13 cellular contexts compared by ENCODE assay signal in the genomic region with DNA sequence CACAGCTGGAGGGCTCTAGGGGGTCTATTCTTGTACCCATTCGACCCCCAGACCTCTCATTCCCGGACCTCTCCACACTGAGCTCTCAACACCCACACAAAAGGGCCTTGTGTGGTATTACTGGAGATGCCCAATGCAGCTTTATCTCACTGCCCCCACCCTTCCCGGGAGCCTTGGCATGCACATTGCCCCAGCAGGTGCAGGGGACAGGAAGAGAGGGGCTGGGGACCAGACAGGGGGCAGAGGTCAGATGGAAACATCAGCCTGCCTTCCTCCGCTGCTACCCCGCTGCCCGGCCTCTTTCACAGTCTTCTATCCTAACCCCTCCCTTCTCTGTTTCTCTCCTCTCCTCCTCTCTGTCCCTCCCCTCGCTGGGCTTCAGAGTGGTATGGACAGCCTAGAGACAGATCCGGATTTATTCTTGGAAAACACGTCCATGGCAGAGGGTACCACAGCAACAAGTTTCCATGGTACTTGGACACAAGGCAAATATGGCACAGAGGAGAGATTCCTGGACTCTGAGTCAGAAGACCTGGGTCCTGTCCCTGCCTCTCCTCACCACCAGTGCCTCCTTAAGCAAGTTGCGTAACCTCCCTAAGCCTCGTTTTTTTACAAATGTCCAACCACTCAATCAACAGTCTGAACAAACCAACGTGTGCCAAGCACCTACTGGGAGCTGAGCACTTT. TPM values are rescaled to one million over a fixed set of nuclear protein-coding genes. Genes with fewer than 3 reads are reported as not detected.
DNase-seq lines count a peak whose midpoint lies in the region; ATAC-seq, FAIRE-seq and TF ChIP-seq lines count a peak whose summit lies in the region.
"Had no signal": no experiment of that assay in that cellular context is flagged by ENCODE, and none has a peak within 500 bp of the region (broad histone marks: within the 10 kb centered on the region; RNA-seq: fewer than 3 reads in every experiment).

No MANE protein-coding gene starts in this region.

- H3K9me3 ChIP-seq in heart right ventricle = no peaks in the 10 kb centered on the region
- H3K9me3 ChIP-seq in astrocyte (ENCODE audit: insufficient read depth, low read depth, low read length) = no peaks in the 10 kb centered on the region
- H3K9me3 ChIP-seq in upper lobe of right lung = no peaks in the 10 kb centered on the region

- peaks cover 1% of the 10 kb centered on the region for H3K36me3 Mint-ChIP-seq in astrocyte (ENCODE audit: low read depth, unreplicated experiment)
- H3K36me3 Mint-ChIP-seq in activated T-cell treated with anti-CD3 and anti-CD28 coated beads, Interleukin-2, amount 50 U/mL, for 4 hours (ENCODE audit: insufficient read depth) = no peaks in the 10 kb centered on the region
- H3K36me3 Mint-ChIP-seq: T-cell had no signal

- H3K27ac ChIP-seq in heart right ventricle (no peak overlapping the region), astrocyte (ENCODE audit: low read depth, low read length) (no peak overlapping the region), upper lobe of right lung (no peak overlapping the region)

- no peak for FAIRE-seq in astrocyte (lab: Jason Lieb, UNC)

- ATAC-seq in heart right ventricle = peak in 5 of 8 donors; percentile 5 to 58 (median 54)
- no peak for ATAC-seq in Right ventricle myocardium superior (ENCODE audit: poor library complexity)
- ATAC-seq in upper lobe of right lung = peak; percentile 84
- no peak for ATAC-seq in GM19035 (IDR thresholded peaks at IDR 0.05; ENCODE audit: unreplicated experiment)
- ATAC-seq in activated T-cell treated with anti-CD3 and anti-CD28 coated beads, Interleukin-2, amount 50 U/mL, for 4 hours = no peak
- ATAC-seq: activated T-cell treated with anti-CD3 and anti-CD28 coated beads, Interleukin-2, amount 50 U/mL, for 72 hours; T-cell had no signal

- H3K4me1 ChIP-seq in heart right ventricle = peaks cover 0 to 11% (median 4%) of the 10 kb centered on the region in 9 donors
- H3K4me1 ChIP-seq in astrocyte (ENCODE audit: insufficient read depth, low read length) = no peaks in the 10 kb centered on the region
- peaks cover 7% of the 10 kb centered on the region for H3K4me1 ChIP-seq in upper lobe of right lung

- H3K36me3 ChIP-seq in heart right ventricle (no peaks in the 10 kb centered on the region), astrocyte (ENCODE audit: insufficient read depth, low read length) (no peaks in the 10 kb centered on the region), upper lobe of right lung (no peaks in the 10 kb centered on the region)

- no peak overlapping the region for H3K4me3 Mint-ChIP-seq in astrocyte (ENCODE audit: unreplicated experiment)
- no peak overlapping the region for H3K4me3 Mint-ChIP-seq in activated T-cell treated with anti-CD3 and anti-CD28 coated beads, Interleukin-2, amount 50 U/mL, for 4 hours
- H3K4me3 Mint-ChIP-seq: activated T-cell treated with anti-CD3 and anti-CD28 coated beads, Interleukin-2, amount 50 U/mL, for 72 hours had no signal

- DNase-seq in heart right ventricle (no peak), Right ventricle myocardium superior (no peak), astrocyte (ENCODE audit: low read depth) (peak; percentile 44), iris pigment epithelial cell (ENCODE audit: low read depth) (peak; percentile 16), upper lobe of right lung (no peak), superior temporal gyrus (ENCODE audit: extremely low spot score) (no peak)
- no peak for DNase-seq in activated T-cell treated with anti-CD3 and anti-CD28 coated beads, Interleukin-2, amount 50 U/mL, for 4 hours
- DNase-seq: activated T-cell treated with anti-CD3 and anti-CD28 coated beads, Interleukin-2, amount 50 U/mL, for 72 hours; amniotic stem cell; stimulated activated CD4-positive, alpha-beta T cell treated with anti-CD3 and anti-CD28 coated beads, Interleukin-15, amount 100 ng/mL, for 24 hours; T-cell had no signal

- no peaks in the 10 kb centered on the region for H3K9me3 Mint-ChIP-seq in astrocyte (ENCODE audit: unreplicated experiment)
- no peaks in the 10 kb centered on the region for H3K9me3 Mint-ChIP-seq in activated T-cell treated with anti-CD3 and anti-CD28 coated beads, Interleukin-2, amount 50 U/mL, for 4 hours
- H3K9me3 Mint-ChIP-seq: activated T-cell treated with anti-CD3 and anti-CD28 coated beads, Interleukin-2, amount 50 U/mL, for 72 hours; T-cell had no signal

- no peak overlapping the region for H3K9ac ChIP-seq in astrocyte (ENCODE audit: low read length)

- H3K4me1 Mint-ChIP-seq in astrocyte (ENCODE audit: low read depth, unreplicated experiment) = peaks cover 3% of the 10 kb centered on the region
- H3K4me1 Mint-ChIP-seq in activated T-cell treated with anti-CD3 and anti-CD28 coated beads, Interleukin-2, amount 50 U/mL, for 4 hours (ENCODE audit: low read depth) = peaks cover 10% of the 10 kb centered on the region

- H3K4me3 ChIP-seq in heart right ventricle (no peak overlapping the region), astrocyte (ENCODE audit: insufficient read depth, low read depth, low read length) (no peak overlapping the region), upper lobe of right lung (no peak overlapping the region)

- no peak overlapping the region for H3K27ac Mint-ChIP-seq in astrocyte (ENCODE audit: unreplicated experiment)
- H3K27ac Mint-ChIP-seq: activated T-cell treated with anti-CD3 and anti-CD28 coated beads, Interleukin-2, amount 50 U/mL, for 72 hours; T-cell had no signal

- H3K27me3 ChIP-seq in heart right ventricle (peaks cover 0 to 23% (median 3%) of the 10 kb centered on the region in 7 donors), astrocyte (ENCODE audit: insufficient read depth, low read length) (no peaks in the 10 kb centered on the region), upper lobe of right lung (peaks cover 8% of the 10 kb centered on the region)

- H2AFZ ChIP-seq in astrocyte (ENCODE audit: low read depth, low read length) = no peak overlapping the region

- no peak overlapping the region for H3K4me2 ChIP-seq in astrocyte (ENCODE audit: low read length)

- intact Hi-C loops in heart right ventricle (cut with DNase I) = loop anchor here in 4 of 10 donors (5.0 to 10.0 kb wide), 4 partner anchors 72 to 170 kb away; no protein-coding TSS in a partner anchor
- intact Hi-C loops in Right ventricle myocardium superior (cut with DNase I) = loop anchor here (10.0 kb wide), 1 partner anchor 80 kb away; no protein-coding TSS in a partner anchor
- intact Hi-C loops in upper lobe of right lung (cut with DNase I) = no loop called here

- TF ChIP-seq CTCF in heart right ventricle (IDR thresholded peaks at IDR 0.05) (no peak), astrocyte (IDR thresholded peaks at IDR 0.05; ENCODE audit: insufficient read depth, low read depth, low read length) (no peak), upper lobe of right lung (IDR thresholded peaks at IDR 0.05) (no peak)

- H3K27me3 Mint-ChIP-seq in astrocyte (ENCODE audit: low read depth, unreplicated experiment) = peaks cover 56% of the 10 kb centered on the region
- peaks cover 9% of the 10 kb centered on the region for H3K27me3 Mint-ChIP-seq in activated T-cell treated with anti-CD3 and anti-CD28 coated beads, Interleukin-2, amount 50 U/mL, for 4 hours (ENCODE audit: low read depth)

- 73 to 82% methylated on average over 12 of the region's 12 CpGs for WGBS in heart right ventricle, 2 donors

- no peaks in the 10 kb centered on the region for H3K79me2 ChIP-seq in astrocyte (ENCODE audit: insufficient read depth, low read length)

- no peaks in the 10 kb centered on the region for H4K20me1 ChIP-seq in astrocyte (ENCODE audit: insufficient read depth, low read length)

RNA-seq across cellular contexts. Expression of gene IGSF9B, which starts 8.3 kb away (rescaled TPM):
- 10 to 100 TPM; 31.0 to 72.3 (median 50.1) TPM for total RNA-seq in heart right ventricle
- polyA plus RNA-seq in heart right ventricle = 10 to 100 TPM in 1 of 2 donors, 1 to 10 TPM in 1; 6.7 to 37.2 TPM
- 38.9 TPM for total RNA-seq in Right ventricle myocardium superior
- 13.1 and 16.7 TPM in 2 replicates for total RNA-seq in astrocyte
- 2.9 TPM for total RNA-seq in upper lobe of right lung
- 10 to 100 TPM; 18.7 to 22.3 (median 22.1) TPM for total RNA-seq in activated T-cell treated with anti-CD3 and anti-CD28 coated beads, Interleukin-2, amount 50 U/mL, for 4 hours
- total RNA-seq: lung microvascular endothelial cell had no signal

Comparison
In these comparisons a context has a peak if more than half of its experiments do, and no peak if none do; other contexts are left out.
1. ATAC-seq: peak in heart right ventricle (5 of 8) and upper lobe of right lung (single experiment); none in Right ventricle myocardium superior (single experiment), GM19035 (single experiment) and activated T-cell treated with anti-CD3 and anti-CD28 coated beads, Interleukin-2, amount 50 U/mL, for 4 hours (0 of 2).
2. DNase-seq: peak in astrocyte (single experiment) and iris pigment epithelial cell (single experiment); none in heart right ventricle (0 of 2), Right ventricle myocardium superior (single experiment), upper lobe of right lung (single experiment), superior temporal gyrus (single experiment) and activated T-cell treated with anti-CD3 and anti-CD28 coated beads, Interleukin-2, amount 50 U/mL, for 4 hours (single experiment).